In the genomic region with DNA sequence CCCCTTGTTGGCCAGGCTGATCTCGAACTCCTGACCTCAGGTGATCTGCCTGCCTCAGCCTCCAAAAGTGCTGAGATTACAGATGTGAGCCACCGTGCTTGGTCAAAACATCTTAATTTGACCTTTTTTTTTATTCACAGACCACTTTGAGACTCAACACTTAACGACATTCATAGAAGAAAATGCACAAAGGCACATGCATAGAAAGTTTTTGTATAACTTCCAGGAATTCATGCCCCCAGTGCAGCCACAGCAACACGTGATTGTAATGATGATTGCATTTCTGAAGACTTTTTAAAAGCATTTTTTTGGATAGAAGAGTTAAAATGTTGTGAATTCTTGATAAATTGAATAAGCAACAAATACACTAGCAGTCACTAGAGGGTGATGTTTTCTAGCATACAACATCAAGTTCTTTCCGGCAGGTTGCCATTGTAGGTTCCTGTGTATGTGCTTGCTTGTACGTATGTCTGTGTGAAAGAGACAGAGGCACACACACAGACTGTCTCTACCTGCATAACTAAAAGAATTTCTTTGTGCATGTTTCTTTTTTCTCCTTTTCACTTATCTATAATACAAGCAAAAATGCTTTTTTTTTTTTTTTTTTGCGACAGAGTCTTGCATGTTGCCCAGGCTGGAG, we compare ENCODE assay signal across 8 cellular contexts.
DNase-seq lines count a peak whose midpoint lies in the region; ATAC-seq and TF ChIP-seq lines count a peak whose summit lies in the region.
"Not testable (repeated sequence)": the region's sequence is repeated elsewhere in the genome, so short reads cannot be mapped to it uniquely, and the experiment has no call there.

No MANE protein-coding gene starts in this region.

- H2AK9ac ChIP-seq in IMR-90 (replicated peaks; ENCODE audit: low read depth, low read length, poor library complexity) = not testable (repeated sequence)

- not testable (repeated sequence) for H2BK15ac ChIP-seq in IMR-90 (ENCODE audit: low read depth, low read length)

- H3K9me3 ChIP-seq in BLaER1 = peaks cover 14% of the 10 kb centered on the region
- not testable (repeated sequence) for H3K9me3 ChIP-seq in IMR-90 (ENCODE audit: control insufficient read depth, insufficient read depth, low read length); OCI-LY1 (ENCODE audit: low read length); mucosa of descending colon

- not testable (repeated sequence) for H3K9ac ChIP-seq in BLaER1; IMR-90 (ENCODE audit: low read depth, low read length); OCI-LY1 (ENCODE audit: low read length)

- ATAC-seq in IMR-90 (ENCODE audit: low read depth) (peak; percentile 30), mucosa of descending colon (peak; percentile 68)
- ATAC-seq in stimulated activated naive CD8-positive, alpha-beta T cell treated with anti-CD3 and anti-CD28 coated beads, Interleukin-15, amount 100 ng/mL, for 72 hours = peak; percentile 72

- not testable (repeated sequence) for H3K27ac ChIP-seq in BLaER1; OCI-LY1 (ENCODE audit: low read depth, low read length, poor library complexity, severe bottlenecking)
- H3K27ac ChIP-seq in IMR-90 (ENCODE audit: insufficient read depth, low read length) = 0 out of 2 replicates have a peak overlapping the region, but pooled peaks have one; percentile 14

- H3K14ac ChIP-seq in IMR-90 (replicated peaks; ENCODE audit: low read depth, low read length) = not testable (repeated sequence)

- not testable (repeated sequence) for H3K4ac ChIP-seq in IMR-90 (ENCODE audit: low read depth, low read length)

- H3K23ac ChIP-seq in IMR-90 (ENCODE audit: low read depth, low read length) = not testable (repeated sequence)

- peaks cover 36% of the 10 kb centered on the region for H3K4me1 Mint-ChIP-seq in activated CD4-positive, alpha-beta T cell treated with anti-CD3 and anti-CD28 coated beads, Interleukin-2, amount 10 ng/mL, durations not matched to agents 24 days and 14 days
- peaks cover 47% of the 10 kb centered on the region for H3K4me1 Mint-ChIP-seq in stimulated activated naive CD8-positive, alpha-beta T cell treated with anti-CD3 and anti-CD28 coated beads, Interleukin-15, amount 100 ng/mL, for 72 hours

- TF ChIP-seq CTCF in IMR-90 (conservative IDR thresholded peaks at IDR 0.05; ENCODE audit: low read depth, low read length) (peak; percentile 24; the same call in 1 of the 2 replicates), OCI-LY1 (IDR thresholded peaks at IDR 0.05; ENCODE audit: low read length) (peak; percentile 34)
- not testable (repeated sequence) for TF ChIP-seq CTCF in fibroblast of villous mesenchyme (IDR thresholded peaks at IDR 0.05; ENCODE audit: insufficient read depth, low read depth, low read length); mucosa of descending colon (IDR thresholded peaks at IDR 0.05)

- not testable (repeated sequence) for H3K18ac ChIP-seq in IMR-90 (ENCODE audit: low read depth, low read length)

- H3K27me3 ChIP-seq in BLaER1; IMR-90 (ENCODE audit: control insufficient read depth, insufficient read depth, low read length); OCI-LY1 (ENCODE audit: insufficient read depth, low read length): not testable (repeated sequence)

- H4K8ac ChIP-seq in IMR-90 (ENCODE audit: low read depth in 2 of 2, low read length in 2 of 2) = not testable (repeated sequence)

- CTCF ChIA-PET in IMR-90 (lab: Yijun Ruan, JAX) = interaction anchor here (0.7 kb wide), 2 partner anchors 12 to 62 kb away, joined by 3 to 6 read pairs; no protein-coding TSS in a partner anchor

- H3F3A ChIP-seq in OCI-LY1 (ENCODE audit: insufficient read depth, low read length) = not testable (repeated sequence)

- BruUV-seq in IMR-90 (replicated peaks; lab: Mats Ljungman, UMichigan) = not testable (repeated sequence)

- WGBS in IMR-90 (ENCODE audit: extremely low coverage in 2 of 2, insufficient read length in 1 of 2), 2 experiments = no CpG with 5 or more reads among the region's 7 CpGs

- in situ Hi-C loops in IMR-90 (cut with MboI; ENCODE audit: low sequenced_read_pairs) = not testable (repeated sequence)

- H4K5ac ChIP-seq in IMR-90 (ENCODE audit: low read depth, low read length) = 0 out of 2 replicates have a peak overlapping the region, but pooled peaks have one; percentile 59

- peaks cover 12% of the 10 kb centered on the region; the same call in 1 of the 2 replicates for H3K36me3 ChIP-seq in BLaER1
- H3K36me3 ChIP-seq in IMR-90 (ENCODE audit: control insufficient read depth, insufficient read depth, low read length); OCI-LY1 (ENCODE audit: insufficient read depth, low read length); mucosa of descending colon (ENCODE audit: low read depth): not testable (repeated sequence)

- H3K56ac ChIP-seq in IMR-90 (ENCODE audit: extremely low read depth, insufficient read depth, low read length) = not testable (repeated sequence)

- not testable (repeated sequence) for H3K9me1 ChIP-seq in IMR-90 (ENCODE audit: insufficient read depth, low read length)

- not testable (repeated sequence) for H4K20me1 ChIP-seq in BLaER1; IMR-90 (ENCODE audit: insufficient read depth, low read length); OCI-LY1 (ENCODE audit: insufficient read depth, low read length)

- not testable (repeated sequence) for H3K9me3 Mint-ChIP-seq in activated CD4-positive, alpha-beta T cell treated with anti-CD3 and anti-CD28 coated beads, Interleukin-2, amount 10 ng/mL, durations not matched to agents 24 days and 14 days; stimulated activated naive CD8-positive, alpha-beta T cell treated with anti-CD3 and anti-CD28 coated beads, Interleukin-15, amount 100 ng/mL, for 72 hours

- H2AFZ ChIP-seq in IMR-90 (replicated peaks; ENCODE audit: low read length, poor library complexity); OCI-LY1 (ENCODE audit: low read length): not testable (repeated sequence)

- not testable (repeated sequence) for H3K4me3 ChIP-seq in BLaER1; IMR-90 (ENCODE audit: insufficient read depth, low read depth, low read length); OCI-LY1 (ENCODE audit: low read depth, low read length, poor library complexity, severe bottlenecking); fibroblast of villous mesenchyme (ENCODE audit: low read depth, low read length); mucosa of descending colon

- not testable (repeated sequence) for H3K79me2 ChIP-seq in OCI-LY1 (ENCODE audit: insufficient read depth, low read length)

- intact Hi-C loops in IMR-90 (cut with micrococcal nuclease); mucosa of descending colon (cut with DNase I, micrococcal nuclease): not testable (repeated sequence)
- intact Hi-C loops in activated CD4-positive, alpha-beta T cell treated with anti-CD3 and anti-CD28 coated beads, Interleukin-2, amount 10 ng/mL, durations not matched to agents 24 days and 14 days (cut with micrococcal nuclease) = loop anchor here (5.0 kb wide), 1 partner anchor 340 kb away; no protein-coding TSS in a partner anchor

- TF ChIP-seq POLR2A in IMR-90 (IDR thresholded peaks at IDR 0.05; ENCODE audit: low read depth, low read length) = not testable (repeated sequence)

- not testable (repeated sequence) for H2BK20ac ChIP-seq in IMR-90 (ENCODE audit: low read depth, low read length)

- POLR2A ChIA-PET in IMR-90 (lab: Charles Lee; ENCODE audit: unreplicated experiment) = not testable (repeated sequence)

- not testable (repeated sequence) for H3K36me3 Mint-ChIP-seq in activated CD4-positive, alpha-beta T cell treated with anti-CD3 and anti-CD28 coated beads, Interleukin-2, amount 10 ng/mL, durations not matched to agents 24 days and 14 days (ENCODE audit: low read depth)

- DNase-seq in IMR-90 (peak; percentile 68), fibroblast of villous mesenchyme (ENCODE audit: low read depth) (peak; percentile 68), mucosa of descending colon (peak in 1 of 3 donors; percentile 30)
- DNase-seq in activated CD4-positive, alpha-beta T cell treated with anti-CD3 and anti-CD28 coated beads, Interleukin-2, amount 10 ng/mL, durations not matched to agents 24 days and 14 days = peak; percentile 77
- peak; percentile 47 for DNase-seq in central memory CD4-positive, alpha-beta T cell
- not testable (repeated sequence) for DNase-seq in stimulated activated naive CD8-positive, alpha-beta T cell treated with anti-CD3 and anti-CD28 coated beads, Interleukin-15, amount 100 ng/mL, for 72 hours

- not testable (repeated sequence) for H2AK5ac ChIP-seq in IMR-90 (ENCODE audit: low read depth, low read length)

- TF ChIP-seq RAD21 in IMR-90 (IDR thresholded peaks at IDR 0.05; ENCODE audit: low read length) = peak; percentile 44

- H3K4me1 ChIP-seq in BLaER1 (peaks cover 38% of the 10 kb centered on the region), IMR-90 (ENCODE audit: control insufficient read depth, insufficient read depth, low read length) (peaks cover 14% of the 10 kb centered on the region), OCI-LY1 (ENCODE audit: insufficient read depth, low read length, severe bottlenecking) (peaks cover 20% of the 10 kb centered on the region)
- H3K4me1 ChIP-seq in mucosa of descending colon (ENCODE audit: low read depth) = not testable (repeated sequence)

- H3K27ac Mint-ChIP-seq in activated CD4-positive, alpha-beta T cell treated with anti-CD3 and anti-CD28 coated beads, Interleukin-2, amount 10 ng/mL, durations not matched to agents 24 days and 14 days; stimulated activated naive CD8-positive, alpha-beta T cell treated with anti-CD3 and anti-CD28 coated beads, Interleukin-15, amount 100 ng/mL, for 72 hours: not testable (repeated sequence)

- H3K79me1 ChIP-seq in IMR-90 (ENCODE audit: low read depth in 1 of 2, low read length in 2 of 2) = peaks cover 6 to 30% of the 10 kb centered on the region in 2 experiments; a peak in 2 of 4 replicates

- dilution Hi-C loops in IMR-90 (cut with HindIII; ENCODE audit: low sequenced_read_pairs, unreplicated experiment) = not testable (repeated sequence)

- H2BK120ac ChIP-seq in IMR-90 (ENCODE audit: low read depth, low read length) = not testable (repeated sequence)

- not testable (repeated sequence) for H3K27me3 Mint-ChIP-seq in activated CD4-positive, alpha-beta T cell treated with anti-CD3 and anti-CD28 coated beads, Interleukin-2, amount 10 ng/mL, durations not matched to agents 24 days and 14 days; stimulated activated naive CD8-positive, alpha-beta T cell treated with anti-CD3 and anti-CD28 coated beads, Interleukin-15, amount 100 ng/mL, for 72 hours

- H3K4me3 Mint-ChIP-seq in activated CD4-positive, alpha-beta T cell treated with anti-CD3 and anti-CD28 coated beads, Interleukin-2, amount 10 ng/mL, durations not matched to agents 24 days and 14 days; stimulated activated naive CD8-positive, alpha-beta T cell treated with anti-CD3 and anti-CD28 coated beads, Interleukin-15, amount 100 ng/mL, for 72 hours: not testable (repeated sequence)

- not testable (repeated sequence) for H2BK5ac ChIP-seq in IMR-90 (ENCODE audit: low read depth, low read length, poor library complexity, severe bottlenecking)

- not testable (repeated sequence) for H3K9me2 ChIP-seq in OCI-LY1 (ENCODE audit: low read depth, low read length)

- not testable (repeated sequence) for H4K91ac ChIP-seq in IMR-90 (ENCODE audit: insufficient read depth, low read depth, low read length)

- H3K4me2 ChIP-seq in BLaER1 = peak overlapping the region; percentile 30; the same call in 1 of the 2 replicates
- not testable (repeated sequence) for H3K4me2 ChIP-seq in IMR-90 (ENCODE audit: low read depth, low read length); OCI-LY1 (ENCODE audit: low read length)
